ENCODE assay signal across 8 cellular contexts in the genomic region with DNA sequence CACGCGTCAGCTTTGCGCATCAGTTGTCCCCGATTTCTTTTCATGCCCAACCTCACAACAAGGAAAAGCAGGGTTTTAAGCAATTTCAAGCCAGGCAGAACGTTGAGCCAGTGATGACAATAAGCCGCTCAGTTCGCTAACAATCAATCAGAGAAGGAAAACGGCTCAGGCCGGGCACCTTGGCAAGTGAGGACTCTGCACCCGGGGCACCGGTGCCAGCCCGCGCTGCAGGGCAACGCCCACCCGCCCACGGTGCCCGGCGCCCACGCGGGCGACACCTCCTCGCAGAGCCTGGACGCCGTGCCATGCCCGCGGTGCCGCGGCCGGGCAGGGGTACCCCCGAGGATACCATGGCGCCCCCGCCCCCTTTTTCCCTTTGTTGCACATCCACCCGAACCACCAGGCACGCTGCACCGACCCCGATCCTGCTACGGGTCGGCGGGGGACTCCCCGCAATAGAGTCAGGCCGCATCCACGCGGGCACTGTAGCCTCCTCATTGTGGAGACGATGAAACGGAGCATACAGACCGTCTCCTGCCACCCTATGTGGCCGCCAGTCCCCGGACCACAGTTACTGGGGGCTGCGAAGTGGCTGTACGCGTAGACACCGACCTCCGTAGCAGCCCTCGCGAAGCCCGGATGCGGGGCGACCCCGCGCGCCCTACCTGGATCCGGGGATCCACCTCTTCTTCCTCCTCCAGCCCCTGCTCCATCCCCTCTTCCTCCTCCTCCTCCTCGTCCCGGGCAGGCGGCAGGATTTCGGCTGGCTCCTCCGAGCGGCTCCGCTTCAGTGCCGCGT. TPM values are rescaled to one million over a fixed set of nuclear protein-coding genes. Genes with fewer than 3 reads are reported as not detected.
A peak's percentile ranks its signal among the peaks of the same experiment; 100 is the strongest.
DNase-seq lines count a peak whose midpoint lies in the region; ATAC-seq and TF ChIP-seq lines count a peak whose summit lies in the region.

No MANE protein-coding gene starts in this region.

- H3K4me3 ChIP-seq in Karpas-422 (ENCODE audit: low read length) (peak overlapping the region; percentile 67), esophagus squamous epithelium (peak overlapping the region; percentile 66 to 91 (median 80)), thyroid gland (replicated peaks in 1 of 3) (peak overlapping the region; percentile 93 to 97 (median 94))

- H4K20me1 ChIP-seq in Karpas-422 (ENCODE audit: insufficient read depth, low read depth, low read length) = no peaks in the 10 kb centered on the region

- no peaks in the 10 kb centered on the region for H3K79me2 ChIP-seq in Karpas-422 (ENCODE audit: low read length)

- POLR2A ChIA-PET in CD4-positive, alpha-beta T cell (lab: Charles Lee) = interaction anchor here (0.7 to 2.7 kb wide), 24 partner anchors 8 to 233 kb away, joined by 3 to 24 read pairs (median 5); a partner anchor contains a TSS

- H3K27me3 ChIP-seq in CD4-positive, alpha-beta T cell (ENCODE audit: control insufficient read depth, insufficient read depth, low read length) = no peaks in the 10 kb centered on the region
- H3K27me3 ChIP-seq in Karpas-422 (ENCODE audit: low read length) (no peaks in the 10 kb centered on the region), esophagus squamous epithelium (no peaks in the 10 kb centered on the region), thyroid gland (no peaks in the 10 kb centered on the region)

- H2AFZ ChIP-seq in Karpas-422 (ENCODE audit: low read length) = peak overlapping the region; percentile 3; the same call in 1 of the 2 replicates

- CTCF ChIA-PET in CD4-positive, alpha-beta T cell (lab: Charles Lee) = interaction anchor here (0.6 to 9.1 kb wide), 28 partner anchors 8 to 129 kb away, joined by 3 to 163 read pairs (median 6); no protein-coding TSS in a partner anchor

- H3K27me3 Mint-ChIP-seq in CD4-positive, alpha-beta T cell = no peaks in the 10 kb centered on the region
- no peaks in the 10 kb centered on the region for H3K27me3 Mint-ChIP-seq in natural killer cell treated with Interleukin-12 subunit alpha and Interleukin-12 subunit beta and Interleukin-15 and Interleukin-18, amount 100 ng/mL, for 72 hours

- no peaks in the 10 kb centered on the region for H3K9me3 Mint-ChIP-seq in CD4-positive, alpha-beta T cell
- no peaks in the 10 kb centered on the region for H3K9me3 Mint-ChIP-seq in natural killer cell treated with Interleukin-12 subunit alpha and Interleukin-12 subunit beta and Interleukin-15 and Interleukin-18, amount 100 ng/mL, for 72 hours

- H3K36me3 ChIP-seq in Karpas-422 (ENCODE audit: insufficient read depth, low read length) (no peaks in the 10 kb centered on the region), esophagus squamous epithelium (no peaks in the 10 kb centered on the region), thyroid gland (no peaks in the 10 kb centered on the region)

- H3K36me3 Mint-ChIP-seq in CD4-positive, alpha-beta T cell (ENCODE audit: low read depth) = peaks cover 43% of the 10 kb centered on the region
- peaks cover 13% of the 10 kb centered on the region for H3K36me3 Mint-ChIP-seq in natural killer cell treated with Interleukin-12 subunit alpha and Interleukin-12 subunit beta and Interleukin-15 and Interleukin-18, amount 100 ng/mL, for 72 hours

- H3K4me1 ChIP-seq in Karpas-422 (ENCODE audit: low read length) (peaks cover 15% of the 10 kb centered on the region), esophagus squamous epithelium (peaks cover 26 to 65% (median 26%) of the 10 kb centered on the region in 3 donors), thyroid gland (peaks cover 41 to 54% of the 10 kb centered on the region in 2 donors)

- TF ChIP-seq POLR2A in esophagus squamous epithelium (IDR thresholded peaks at IDR 0.05) = no peak
- TF ChIP-seq POLR2A in thyroid gland (IDR thresholded peaks at IDR 0.05) = peak in 1 of 2 donors; percentile 32

- ATAC-seq in CD4-positive, alpha-beta T cell (ENCODE audit: poor library complexity) = peak; percentile 44
- peak; percentile 35 for ATAC-seq in GM21526 (IDR thresholded peaks at IDR 0.05; ENCODE audit: low FRiP score, unreplicated experiment)
- ATAC-seq in natural killer cell treated with Interleukin-12 subunit alpha and Interleukin-12 subunit beta and Interleukin-15 and Interleukin-18, amount 100 ng/mL, for 72 hours = peak; percentile 64 to 69

- peak overlapping the region; percentile 55 for H3K9ac ChIP-seq in Karpas-422 (ENCODE audit: low read length)

- H3K27ac Mint-ChIP-seq in CD4-positive, alpha-beta T cell = peak overlapping the region; percentile 79
- peak overlapping the region; percentile 76 to 81 for H3K27ac Mint-ChIP-seq in natural killer cell treated with Interleukin-12 subunit alpha and Interleukin-12 subunit beta and Interleukin-15 and Interleukin-18, amount 100 ng/mL, for 72 hours

- H3K4me3 Mint-ChIP-seq in CD4-positive, alpha-beta T cell = peak overlapping the region; percentile 92
- peak overlapping the region; percentile 98 for H3K4me3 Mint-ChIP-seq in natural killer cell treated with Interleukin-12 subunit alpha and Interleukin-12 subunit beta and Interleukin-15 and Interleukin-18, amount 100 ng/mL, for 72 hours

- 1 to 2% methylated on average over 14 to 20 of the region's 71 CpGs for WGBS in esophagus squamous epithelium, 2 donors
- 2 to 3% methylated on average over 27 to 41 of the region's 71 CpGs for WGBS in thyroid gland, 2 donors

- no peaks in the 10 kb centered on the region for H3K9me3 ChIP-seq in CD4-positive, alpha-beta T cell (ENCODE audit: control insufficient read depth, low read length)
- no peaks in the 10 kb centered on the region for H3K9me3 ChIP-seq in Karpas-422 (ENCODE audit: low read length)
- H3K9me3 ChIP-seq in esophagus squamous epithelium = no peaks in the 10 kb centered on the region
- H3K9me3 ChIP-seq in thyroid gland = no peaks in the 10 kb centered on the region

- H3K4me1 Mint-ChIP-seq in CD4-positive, alpha-beta T cell (ENCODE audit: low read depth) = peaks cover 64% of the 10 kb centered on the region
- H3K4me1 Mint-ChIP-seq in natural killer cell treated with Interleukin-12 subunit alpha and Interleukin-12 subunit beta and Interleukin-15 and Interleukin-18, amount 100 ng/mL, for 72 hours (ENCODE audit: low read depth in 2 of 2) = peaks cover 44 to 52% of the 10 kb centered on the region in 2 donors

- intact Hi-C loops in CD4-positive, alpha-beta T cell (cut with DNase I, micrococcal nuclease) = loop anchor here (1.0 to 5.0 kb wide), 4 partner anchors 46 to 125 kb away; a partner anchor contains a TSS
- intact Hi-C loops in esophagus squamous epithelium (cut with DNase I) = loop anchor here (5.0 kb wide), 1 partner anchor 65 kb away; no protein-coding TSS in a partner anchor
- intact Hi-C loops in thyroid gland (cut with DNase I) = loop anchor here (5.0 kb wide), 1 partner anchor 65 kb away; no protein-coding TSS in a partner anchor

- H3K4me2 ChIP-seq in Karpas-422 (ENCODE audit: low read depth, low read length, poor library complexity, severe bottlenecking) = peak overlapping the region; percentile 84

- DNase-seq in CD4-positive, alpha-beta T cell = peak in 9 of 10 experiments; percentile 6 to 49 (median 21)
- DNase-seq in Karpas-422 = no peak
- DNase-seq in activated T-cell treated with anti-CD3 and anti-CD28 coated beads for 24 hours (ENCODE audit: low read depth) = peak; percentile 18
- no peak for DNase-seq in esophagus squamous epithelium (lab: John Stamatoyannopoulos, UW)
- peak; percentile 75 for DNase-seq in natural killer cell treated with Interleukin-12 subunit alpha and Interleukin-12 subunit beta and Interleukin-15 and Interleukin-18, amount 100 ng/mL, for 72 hours (ENCODE audit: low spot score)
- peak; percentile 56 to 62 for DNase-seq in thyroid gland
- DNase-seq in NCI-H128 (lab: John Stamatoyannopoulos, UW; ENCODE audit: unreplicated experiment) = no peak

- TF ChIP-seq CTCF in CD4-positive, alpha-beta T cell (IDR thresholded peaks at IDR 0.05) = no peak
- no peak for TF ChIP-seq CTCF in esophagus squamous epithelium (IDR thresholded peaks at IDR 0.05)
- no peak for TF ChIP-seq CTCF in thyroid gland (IDR thresholded peaks at IDR 0.05)

- H3K9me2 ChIP-seq in Karpas-422 (replicated peaks; ENCODE audit: insufficient read depth, low read length) = no peaks in the 10 kb centered on the region

- peak overlapping the region; percentile 60 for H3K27ac ChIP-seq in CD4-positive, alpha-beta T cell (ENCODE audit: low read depth, low read length)
- no peak overlapping the region for H3K27ac ChIP-seq in Karpas-422 (ENCODE audit: low read length)
- peak overlapping the region; percentile 77 to 94 (median 88) for H3K27ac ChIP-seq in esophagus squamous epithelium
- peak overlapping the region; percentile 88 to 94 (median 91) for H3K27ac ChIP-seq in thyroid gland

RNA-seq across cellular contexts. Expression of a gene that starts 0.6 kb away (rescaled TPM):
- total RNA-seq in CD4-positive, alpha-beta T cell = 10 to 100 TPM; 16.8 to 17.7 TPM
- total RNA-seq in Karpas-422 (2014; rRNA removed; shearing (Covaris generic); ENCODE audit: low replicate concordance) = 0.51 and 0.82 TPM in 2 replicates
- total RNA-seq in esophagus squamous epithelium (10 to 100 TPM in 3 of 4 donors, 1 to 10 TPM in 1; 8.5 to 33.8 (median 18.0) TPM), thyroid gland (10 to 100 TPM; 60.2 to 90.4 (median 82.0) TPM)
- total RNA-seq in natural killer cell treated with Interleukin-12 subunit alpha and Interleukin-12 subunit beta and Interleukin-15 and Interleukin-18, amount 100 ng/mL, for 72 hours = 100 to 1,000 TPM in 1 of 2 donors, 10 to 100 TPM in 1; 58.5 to 165 TPM

Comparison
In these comparisons a context has a peak if more than half of its experiments do, and no peak if none do; other contexts are left out.
1. DNase-seq: peak in CD4-positive, alpha-beta T cell (9 of 10), activated T-cell treated with anti-CD3 and anti-CD28 coated beads for 24 hours (single experiment), natural killer cell treated with Interleukin-12 subunit alpha and Interleukin-12 subunit beta and Interleukin-15 and Interleukin-18, amount 100 ng/mL, for 72 hours (single experiment) and thyroid gland (2 of 2); none in Karpas-422 (single experiment), esophagus squamous epithelium (single experiment) and NCI-H128 (single experiment).
2. Peak in every context shown above with its lines, with median percentiles within 50 percentile points of each other: ATAC-seq and H3K4me3 ChIP-seq.